Comparison of ENCODE assay signal across 11 cellular contexts in the genomic region with DNA sequence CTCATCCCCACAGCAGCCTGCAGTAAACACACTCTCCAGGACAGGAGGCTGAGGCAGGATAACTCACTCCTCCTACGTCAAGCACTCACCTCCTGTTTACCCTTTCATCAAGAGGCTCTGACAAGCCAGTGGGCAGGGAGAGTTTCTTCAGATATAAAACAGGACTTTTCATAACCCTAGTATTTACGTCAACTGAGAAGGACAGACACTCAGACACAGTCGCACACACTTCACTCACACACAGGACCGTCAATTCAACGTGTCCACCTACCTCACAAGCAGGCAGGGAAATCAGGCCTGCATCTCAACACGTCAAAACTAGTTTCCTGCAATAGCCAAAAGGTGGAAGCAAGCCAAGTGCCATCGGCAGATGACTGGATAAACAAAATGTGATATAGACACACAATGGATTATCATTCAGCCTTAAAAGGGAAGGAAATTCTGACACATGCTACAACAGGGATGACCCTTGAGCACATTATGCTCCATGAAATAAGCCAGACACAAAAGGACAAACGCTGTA. TPM values are rescaled to one million over a fixed set of nuclear protein-coding genes. Genes with fewer than 3 reads are reported as not detected.
DNase-seq lines count a peak whose midpoint lies in the region; ATAC-seq lines count a peak whose summit lies in the region.
"Had no signal": no experiment of that assay in that cellular context is flagged by ENCODE, and none has a peak within 500 bp of the region (broad histone marks: within the 10 kb centered on the region; RNA-seq: fewer than 3 reads in every experiment).

No MANE protein-coding gene starts in this region.

- no peaks in the 10 kb centered on the region for H3K9me3 ChIP-seq in thymus (ENCODE audit: control insufficient read depth)

- H3K36me3 ChIP-seq in thymus (ENCODE audit: control insufficient read depth, insufficient read depth), result peaks cover 39% of the 10 kb centered on the region

- H3K27me3 ChIP-seq in layer of hippocampus (ENCODE audit: control insufficient read depth, insufficient read depth, low read length) (no peaks in the 10 kb centered on the region), thymus (ENCODE audit: control insufficient read depth, insufficient read depth) (no peaks in the 10 kb centered on the region)

- DNase-seq in activated naive CD4-positive, alpha-beta T cell treated with Interleukin-2 at 50 U/mL for 16 hours, result peak; percentile 48
- DNase-seq in activated naive CD4-positive, alpha-beta T cell (lab: John Stamatoyannopoulos, UW), result no peak
- no peak for DNase-seq in activated T-cell treated with anti-CD3 and anti-CD28 coated beads, Interleukin-2, amount 50 U/mL, for 4 hours
- DNase-seq in putamen (ENCODE audit: low spot score) (no peak), amniotic stem cell (lab: John Stamatoyannopoulos, UW) (no peak)
- DNase-seq: GM23248, NCI-H446 had no signal

- H3K4me1 Mint-ChIP-seq in activated T-cell treated with anti-CD3 and anti-CD28 coated beads, Interleukin-2, amount 50 U/mL, for 4 hours (ENCODE audit: low read depth), result peaks cover 95% of the 10 kb centered on the region

- 82% methylated on average over 8 of the region's 8 CpGs for WGBS in thymus

- peaks cover 21% of the 10 kb centered on the region for H3K36me3 Mint-ChIP-seq in activated T-cell treated with anti-CD3 and anti-CD28 coated beads, Interleukin-2, amount 50 U/mL, for 4 hours (ENCODE audit: insufficient read depth)

- H3K27ac ChIP-seq in layer of hippocampus (ENCODE audit: low read depth, low read length) (peak overlapping the region; percentile 49), thymus (ENCODE audit: low read depth) (peak overlapping the region; percentile 71)
- H3K27ac ChIP-seq: C4-2B, GM23248 had no signal

- ATAC-seq in activated T-cell treated with anti-CD3 and anti-CD28 coated beads, Interleukin-2, amount 50 U/mL, for 4 hours, result peak; percentile 65 to 73
- no peak for ATAC-seq in HG02973 (IDR thresholded peaks at IDR 0.05; ENCODE audit: unreplicated experiment)

- H3K4me3 ChIP-seq in thymus (ENCODE audit: low read length), result no peak overlapping the region
- H3K4me3 ChIP-seq: GM23248 had no signal

- no peaks in the 10 kb centered on the region for H3K27me3 Mint-ChIP-seq in activated T-cell treated with anti-CD3 and anti-CD28 coated beads, Interleukin-2, amount 50 U/mL, for 4 hours (ENCODE audit: low read depth)

- peak overlapping the region; percentile 23 for H3K4me3 Mint-ChIP-seq in activated T-cell treated with anti-CD3 and anti-CD28 coated beads, Interleukin-2, amount 50 U/mL, for 4 hours

- peaks cover 21% of the 10 kb centered on the region for H3K4me1 ChIP-seq in thymus (ENCODE audit: control insufficient read depth, insufficient read depth, low read length)

- no peaks in the 10 kb centered on the region for H3K9me3 Mint-ChIP-seq in activated T-cell treated with anti-CD3 and anti-CD28 coated beads, Interleukin-2, amount 50 U/mL, for 4 hours

RNA-seq across cellular contexts. Expression of gene ITPKB, which starts 48.6 kb away (rescaled TPM):
- total RNA-seq in activated T-cell treated with anti-CD3 and anti-CD28 coated beads, Interleukin-2, amount 50 U/mL, for 4 hours, result 10 to 100 TPM; 26.2 to 28.3 (median 27.7) TPM
- polyA plus RNA-seq in thymus, result 32.0 TPM
